8 cellular contexts compared by ENCODE assay signal in genomic region chr10:68600041-68600778, GRCh38. TPM values are rescaled to one million over a fixed set of nuclear protein-coding genes. Genes with fewer than 3 reads are reported as not detected.
DNase-seq lines count a peak whose midpoint lies in the region; ATAC-seq, FAIRE-seq and TF ChIP-seq lines count a peak whose summit lies in the region.

No MANE protein-coding gene starts in this region.

- H3K27me3 ChIP-seq in mammary epithelial cell (ENCODE audit: insufficient read depth, low read length) (no peaks in the 10 kb centered on the region), skeletal muscle satellite cell (ENCODE audit: control insufficient read depth, insufficient read depth, low read length) (no peaks in the 10 kb centered on the region)

- H3K4me2 ChIP-seq in mammary epithelial cell (ENCODE audit: insufficient read depth, low read depth, low read length) (peak overlapping the region; percentile 88), skeletal muscle satellite cell (ENCODE audit: low read length) (peak overlapping the region; percentile 82)

- DNase-seq in NCI-H187 treated with DMSO at 0.1 percent for 48 hours (lab: John Stamatoyannopoulos, UW), result peak; percentile 55
- peak; percentile 90 for DNase-seq in mammary epithelial cell
- DNase-seq in OCI-M2 (lab: John Stamatoyannopoulos, UW; ENCODE audit: unreplicated experiment), result no peak

- no peaks in the 10 kb centered on the region for H3K79me2 ChIP-seq in mammary epithelial cell (ENCODE audit: insufficient read depth, low read length)

- H3K9ac ChIP-seq in mammary epithelial cell (ENCODE audit: insufficient read depth, low read length), result no peak overlapping the region
- H3K9ac ChIP-seq in skeletal muscle satellite cell (ENCODE audit: low read depth, low read length), result peak overlapping the region; percentile 61

- in situ Hi-C loops in mammary epithelial cell (cut with MboI; ENCODE audit: low sequenced_read_pairs in 2 of 2), result no loop called here

- H3K36me3 ChIP-seq in mammary epithelial cell (ENCODE audit: insufficient read depth, low read length), result no peaks in the 10 kb centered on the region
- H3K36me3 ChIP-seq in skeletal muscle satellite cell (ENCODE audit: insufficient read depth, low read length), result no peaks in the 10 kb centered on the region

- FAIRE-seq in TTC549 (lab: Jason Lieb, UNC), result peak; percentile 62

- H3K27ac ChIP-seq in mammary epithelial cell (ENCODE audit: insufficient read depth, low read depth, low read length), result peak overlapping the region; percentile 44

- no TSS peak for BruUV-seq in mammary epithelial cell (replicated peaks; lab: Mats Ljungman, UMichigan)

- WGBS in mammary epithelial cell (ENCODE audit: low coverage, missing lambda C conversion rate), result 3% methylated on average over 17 of the region's 17 CpGs

- CTCF ChIA-PET in mammary epithelial cell (lab: Charles Lee; ENCODE audit: low non-redundant PET), result no interaction called here

- dilution Hi-C loops in mammary epithelial cell (cut with HindIII; ENCODE audit: low sequenced_read_pairs), result no loop called here

- peak overlapping the region; percentile 95 for H2AFZ ChIP-seq in mammary epithelial cell (ENCODE audit: low read depth, low read length)

- H4K20me1 ChIP-seq in mammary epithelial cell (ENCODE audit: insufficient read depth, low read length), result no peaks in the 10 kb centered on the region

- ATAC-seq in GM18502 (IDR thresholded peaks at IDR 0.05; ENCODE audit: poor library complexity, unreplicated experiment), result peak; percentile 91
- ATAC-seq in HG02885 (IDR thresholded peaks at IDR 0.05; ENCODE audit: poor library complexity, unreplicated experiment), result peak; percentile 91

- H3K4me3 ChIP-seq in mammary epithelial cell (replicated peaks in 1 of 3; ENCODE audit: insufficient read depth in 1 of 3, low read depth in 2 of 3, low read length in 3 of 3) (peak overlapping the region; percentile 26 to 49 (median 44)), iPS-18c (ENCODE audit: insufficient read depth, low read depth, low read length) (peak overlapping the region; percentile 40), skeletal muscle satellite cell (ENCODE audit: low read length) (peak overlapping the region; percentile 66)

- no peaks in the 10 kb centered on the region for H3K9me3 ChIP-seq in mammary epithelial cell (replicated peaks; ENCODE audit: insufficient read depth, low read length)
- H3K9me3 ChIP-seq in iPS-18c (ENCODE audit: control insufficient read depth, insufficient read depth, low read length), result no peaks in the 10 kb centered on the region
- H3K9me3 ChIP-seq in skeletal muscle satellite cell (replicated peaks; ENCODE audit: low read length), result no peaks in the 10 kb centered on the region

- H3K4me1 ChIP-seq in mammary epithelial cell (ENCODE audit: insufficient read depth, low read length), result peaks cover 21% of the 10 kb centered on the region
- peaks cover 38% of the 10 kb centered on the region for H3K4me1 ChIP-seq in skeletal muscle satellite cell (ENCODE audit: control insufficient read depth, insufficient read depth, low read length)

- intact Hi-C loops in mammary epithelial cell (cut with micrococcal nuclease), result loop anchor here (1.0 to 2.0 kb wide), 2 partner anchors 40 to 121 kb away; partner anchors contain the start of genes CCAR1 and TET1

- no peak for TF ChIP-seq CTCF in mammary epithelial cell (conservative IDR thresholded peaks at IDR 0.05 in 1 of 2, IDR thresholded peaks at IDR 0.05 in 1 of 2; ENCODE audit: extremely low read depth in 1 of 2, insufficient read depth in 1 of 2, low read depth in 1 of 2, low read length in 2 of 2)

RNA-seq across cellular contexts. Expression of gene TET1, which starts 40.1 kb away (rescaled TPM):
- 1 to 10 TPM in 1 of 2 donors, under 1 TPM in 1; 0.75 to 1.8 TPM for total RNA-seq in mammary epithelial cell
- polyA plus RNA-seq in mammary epithelial cell, result 0.37 TPM
- 2.2 TPM for polyA minus RNA-seq in mammary epithelial cell
- total RNA-seq in skeletal muscle satellite cell (2012; rRNA removed), result 2.0 and 3.7 TPM in 2 replicates
